ENCODE assay signal across 8 cellular contexts in the genomic region with DNA sequence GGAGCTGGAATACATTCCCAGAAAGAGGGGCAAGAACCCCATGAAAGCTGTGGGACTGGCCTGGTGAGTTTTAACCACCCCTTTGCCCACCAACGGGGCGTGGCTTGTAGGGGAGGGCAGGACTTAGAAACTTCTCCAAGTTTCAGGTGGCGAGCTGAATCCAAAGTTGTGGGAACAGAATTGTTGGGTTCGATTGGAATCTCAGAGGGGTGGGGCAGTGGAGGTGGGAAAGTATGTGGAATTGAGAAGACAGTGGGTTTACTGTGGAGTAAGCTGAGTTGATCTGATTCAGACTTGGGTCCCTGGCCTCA. TPM values are rescaled to one million over a fixed set of nuclear protein-coding genes. Genes with fewer than 3 reads are reported as not detected.
A peak's percentile ranks its signal among the peaks of the same experiment; 100 is the strongest.
DNase-seq lines count a peak whose midpoint lies in the region; ATAC-seq, FAIRE-seq and TF ChIP-seq lines count a peak whose summit lies in the region.

No MANE protein-coding gene starts in this region.

- TF ChIP-seq EP300 in HepG2 (IDR thresholded peaks at IDR 0.05; ENCODE audit: low read depth in 2 of 2, low read length in 2 of 2) (no peak), HepG2 (CRISPR knock-in tag; IDR thresholded peaks at IDR 0.05; ENCODE audit: borderline replicate concordance) (no peak)

- H3K4me1 ChIP-seq in adrenal gland (replicated peaks in 1 of 2) (peaks cover 12 to 31% of the 10 kb centered on the region in 2 donors), HepG2 (ENCODE audit: insufficient read depth, low read length) (peaks cover 45% of the 10 kb centered on the region), thyroid gland (peaks cover 32 to 46% of the 10 kb centered on the region in 2 donors)

- H4K20me1 ChIP-seq in HepG2 (ENCODE audit: insufficient read depth, low read length): no peaks in the 10 kb centered on the region; the same call in 1 of the 2 replicates

- H3K9ac ChIP-seq in HepG2 (ENCODE audit: insufficient read depth, low read depth, low read length): peak overlapping the region; percentile 84

- no peak for DNase-seq in activated CD8-positive, alpha-beta memory T cell treated with anti-CD3 and anti-CD28 coated beads, Interleukin-2, amount 10 ng/mL, durations not matched to agents 7 days and 5 days
- no peak for DNase-seq in activated CD8-positive, alpha-beta memory T cell treated with anti-CD3 and anti-CD28 coated beads, Interleukin-2, amount 50 U/mL, for 4 hours
- no peak for DNase-seq in adrenal gland
- no peak for DNase-seq in HepG2 (ENCODE audit: low spot score)
- DNase-seq in thyroid gland: peak; percentile 43 to 55
- no peak for DNase-seq in stimulated activated CD4-positive, alpha-beta T cell treated with anti-CD3 and anti-CD28 coated beads, Interleukin-2, amount 100 ng/mL, for 24 hours
- no peak for DNase-seq in UCSD-AML1 (lab: John Stamatoyannopoulos, UW; ENCODE audit: unreplicated experiment)

- in situ Hi-C loops in HepG2 (cut with HindIII; ENCODE audit: extremely low pct_ligation_motif_present, low pct_unique_long_range_greater_than_20kb): loop anchor here (5.0 to 10.0 kb wide), 2 partner anchors 193 to 376 kb away; no protein-coding TSS in a partner anchor

- no peak overlapping the region for H2AFZ ChIP-seq in HepG2 (ENCODE audit: low read length)

- TF ChIP-seq POLR2A in adrenal gland (IDR thresholded peaks at IDR 0.05) (no peak), HepG2 (IDR thresholded peaks at IDR 0.05; ENCODE audit: insufficient read depth in 1 of 2, low read depth in 2 of 2, low read length in 2 of 2) (no peak), thyroid gland (IDR thresholded peaks at IDR 0.05) (no peak)

- no peak for FAIRE-seq in HepG2 (lab: Jason Lieb, UNC)

- H3K9me3 ChIP-seq in adrenal gland (replicated peaks in 1 of 3) (no peaks in the 10 kb centered on the region), HepG2 (ENCODE audit: low read length) (no peaks in the 10 kb centered on the region), thyroid gland (no peaks in the 10 kb centered on the region)

- H3K4me2 ChIP-seq in HepG2 (ENCODE audit: low read depth, low read length): peak overlapping the region; percentile 99

- H3K27ac Mint-ChIP-seq in activated CD8-positive, alpha-beta memory T cell treated with anti-CD3 and anti-CD28 coated beads, Interleukin-2, amount 10 ng/mL, durations not matched to agents 7 days and 5 days: peak overlapping the region; percentile 53

- H3K27me3 Mint-ChIP-seq in activated CD8-positive, alpha-beta memory T cell treated with anti-CD3 and anti-CD28 coated beads, Interleukin-2, amount 10 ng/mL, durations not matched to agents 7 days and 5 days: no peaks in the 10 kb centered on the region

- H3K36me3 ChIP-seq in adrenal gland (replicated peaks in 1 of 2) (peaks cover 0 to 46% of the 10 kb centered on the region in 2 donors), HepG2 (replicated peaks in 1 of 2; ENCODE audit: control insufficient read depth in 1 of 2, insufficient read depth in 2 of 2, low read length in 2 of 2) (peaks cover 24 to 43% of the 10 kb centered on the region in 2 experiments), thyroid gland (peaks cover 32 to 40% of the 10 kb centered on the region in 2 donors)

- TF ChIP-seq RAD21 in HepG2 (CRISPR knock-in tag; IDR thresholded peaks at IDR 0.05): no peak

- intact Hi-C loops in adrenal gland (cut with DNase I) (no loop called here), HepG2 (cut with micrococcal nuclease; ENCODE audit: unreplicated experiment) (loop anchor here (5.0 kb wide), 2 partner anchors 54 to 84 kb away; a partner anchor contains a TSS), thyroid gland (cut with DNase I) (loop anchor here (5.0 kb wide), 1 partner anchor 131 kb away; no protein-coding TSS in a partner anchor)

- BruUV-seq in HepG2 (replicated peaks; lab: Mats Ljungman, UMichigan): no TSS peak

- H3K4me1 Mint-ChIP-seq in activated CD8-positive, alpha-beta memory T cell treated with anti-CD3 and anti-CD28 coated beads, Interleukin-2, amount 10 ng/mL, durations not matched to agents 7 days and 5 days: peaks cover 39% of the 10 kb centered on the region

- 25 to 56% (median 45%) methylated on average over 4 of the region's 4 CpGs for WGBS in adrenal gland, 4 donors
- 33% methylated on average over 4 of the region's 4 CpGs for WGBS in HepG2 (ENCODE audit: low lambda C conversion rate)
- WGBS in thyroid gland, 2 donors: 44 to 52% methylated on average over 4 of the region's 4 CpGs

- H3K4me3 ChIP-seq in adrenal gland: peak overlapping the region in 2 of 4 donors; percentile 64 to 95
- peak overlapping the region; percentile 78 to 96 (median 91) for H3K4me3 ChIP-seq in HepG2 (replicated peaks in 1 of 3; ENCODE audit: insufficient read depth in 1 of 3, low read depth in 2 of 3, low read length in 3 of 3)
- H3K4me3 ChIP-seq in thyroid gland (replicated peaks in 1 of 3): peak overlapping the region in 1 of 3 donors; percentile 88

- H3K27ac ChIP-seq in adrenal gland (peak overlapping the region in 3 of 5 donors; percentile 16 to 72 (median 36)), HepG2 (ENCODE audit: extremely low read length, insufficient read depth, low read length) (no peak overlapping the region), thyroid gland (peak overlapping the region; percentile 55 to 84 (median 83))

- ATAC-seq in activated CD8-positive, alpha-beta memory T cell treated with anti-CD3 and anti-CD28 coated beads, Interleukin-2, amount 10 ng/mL, durations not matched to agents 7 days and 5 days: no peak
- ATAC-seq in HepG2 (no peak), HG02763 (IDR thresholded peaks at IDR 0.05; ENCODE audit: unreplicated experiment) (no peak)

- H3K9me3 Mint-ChIP-seq in activated CD8-positive, alpha-beta memory T cell treated with anti-CD3 and anti-CD28 coated beads, Interleukin-2, amount 10 ng/mL, durations not matched to agents 7 days and 5 days (ENCODE audit: low read depth): no peaks in the 10 kb centered on the region

- CTCF ChIA-PET in activated CD8-positive, alpha-beta memory T cell treated with anti-CD3 and anti-CD28 coated beads, Interleukin-2, amount 10 ng/mL, durations not matched to agents 7 days and 5 days (lab: Charles Lee): interaction anchor here (1.0 to 8.1 kb wide), 15 partner anchors 9 to 133 kb away, joined by 3 to 243 read pairs (median 5); a partner anchor contains a TSS
- CTCF ChIA-PET in HepG2 (lab: Yijun Ruan, JAX; ENCODE audit: low intra/inter-chr PET ratio, low total read pairs): interaction anchor here (1.2 to 2.0 kb wide), 2 partner anchors 22 to 195 kb away, joined by 4 to 13 read pairs; a partner anchor contains a TSS

- peak overlapping the region; percentile 82 for H3K4me3 Mint-ChIP-seq in activated CD8-positive, alpha-beta memory T cell treated with anti-CD3 and anti-CD28 coated beads, Interleukin-2, amount 10 ng/mL, durations not matched to agents 7 days and 5 days

- no peak for TF ChIP-seq CTCF in adrenal gland (IDR thresholded peaks at IDR 0.05)
- no peak for TF ChIP-seq CTCF in HepG2 (CRISPR knock-in tag; IDR thresholded peaks at IDR 0.05)
- TF ChIP-seq CTCF in thyroid gland (IDR thresholded peaks at IDR 0.05): no peak

- POLR2A ChIA-PET in HepG2 (lab: Yijun Ruan, JAX): interaction anchor here (0.5 to 7.5 kb wide), 7 partner anchors 12 to 175 kb away, joined by 3 to 121 read pairs (median 16); a partner anchor contains a TSS

- H3K27me3 ChIP-seq in adrenal gland (no peaks in the 10 kb centered on the region), HepG2 (ENCODE audit: control insufficient read depth in 1 of 2, insufficient read depth in 2 of 2, low read length in 2 of 2) (no peaks in the 10 kb centered on the region; a peak in 1 of 5 replicates), thyroid gland (no peaks in the 10 kb centered on the region)

- peaks cover 17% of the 10 kb centered on the region for H3K36me3 Mint-ChIP-seq in activated CD8-positive, alpha-beta memory T cell treated with anti-CD3 and anti-CD28 coated beads, Interleukin-2, amount 10 ng/mL, durations not matched to agents 7 days and 5 days

- peaks cover 21% of the 10 kb centered on the region for H3K79me2 ChIP-seq in HepG2 (ENCODE audit: insufficient read depth, low read length)

RNA-seq across cellular contexts. Expression of a gene that starts 1.1 kb away (rescaled TPM):
- 10 to 100 TPM; 37.6 to 40.7 TPM for total RNA-seq in activated CD8-positive, alpha-beta memory T cell treated with anti-CD3 and anti-CD28 coated beads, Interleukin-2, amount 10 ng/mL, durations not matched to agents 7 days and 5 days
- total RNA-seq in adrenal gland (100 to 1,000 TPM in 3 of 8 donors, 10 to 100 TPM in 5; 48.8 to 118 (median 87.4) TPM), HepG2 (2016; rRNA removed; fragmentation: Illumina TruSeq; extraction: Trizol) (50.0 and 55.9 TPM in 2 replicates), thyroid gland (100 to 1,000 TPM in 1 of 4 donors, 10 to 100 TPM in 3; 57.0 to 110 (median 81.8) TPM)
- polyA plus RNA-seq in adrenal gland (100 to 1,000 TPM in 2 of 3 donors, 10 to 100 TPM in 1; 56.9 to 181 (median 139) TPM), HepG2 (2011; rRNA removed) (78.0 and 80.4 TPM in 2 replicates)
- 21.6 and 27.3 TPM in 2 replicates for total RNA-seq in HepG2 (2016; cell fraction: cytosol; rRNA removed; fragmentation: Illumina TruSeq; extraction: Trizol; ENCODE audit: low read depth)
- total RNA-seq in HepG2 (2016; cell fraction: insoluble cytoplasmic fraction; rRNA removed; fragmentation: Illumina TruSeq; extraction: Trizol): 48.3 and 59.8 TPM in 2 replicates
- 30.6 and 30.7 TPM in 2 replicates for total RNA-seq in HepG2 (2016; cell fraction: membrane; rRNA removed; fragmentation: Illumina TruSeq; extraction: Trizol)
- total RNA-seq in HepG2 (2016; cell fraction: nucleus; rRNA removed; fragmentation: Illumina TruSeq; extraction: Trizol): 34.2 and 39.5 TPM in 2 replicates
- polyA plus RNA-seq in HepG2 (2011; cell fraction: cytosol; rRNA removed): 48.4 and 76.6 TPM in 2 replicates
- 76.3 and 77.5 TPM in 2 replicates for polyA plus RNA-seq in HepG2 (2011; cell fraction: nucleus; rRNA removed)
- 59.5 and 60.9 TPM in 2 replicates for polyA plus RNA-seq in HepG2 (2012)
- polyA plus RNA-seq in HepG2 (2016; cell fraction: cytosol; fragmentation: Illumina TruSeq; extraction: Trizol; ENCODE audit: low read depth): 24.9 and 29.3 TPM in 2 replicates
- 58.0 and 59.1 TPM in 2 replicates for polyA plus RNA-seq in HepG2 (2016; cell fraction: insoluble cytoplasmic fraction; fragmentation: Illumina TruSeq; extraction: Trizol; ENCODE audit: low read depth)
- 31.6 and 35.4 TPM in 2 replicates for polyA plus RNA-seq in HepG2 (2016; cell fraction: membrane; fragmentation: Illumina TruSeq; extraction: Trizol; ENCODE audit: low read depth)
- 73.5 and 80.9 TPM in 2 replicates for polyA plus RNA-seq in HepG2 (2016; cell fraction: nucleus; fragmentation: Illumina TruSeq; extraction: Trizol; ENCODE audit: insufficient read depth, low read depth)
- polyA minus RNA-seq in HepG2 (2011; rRNA and poly(A)+ RNA removed; ENCODE audit: low replicate concordance): 33.3 and 44.2 TPM in 2 replicates
- 15.5 and 20.7 TPM in 2 replicates for polyA minus RNA-seq in HepG2 (2011; cell fraction: cytosol; rRNA and poly(A)+ RNA removed)
- polyA minus RNA-seq in HepG2 (2011; cell fraction: nucleus; rRNA and poly(A)+ RNA removed): 9.7 and 10.9 TPM in 2 replicates

RNA-seq across cellular contexts. Expression of a gene that starts 1.5 kb away (rescaled TPM):
- total RNA-seq in activated CD8-positive, alpha-beta memory T cell treated with anti-CD3 and anti-CD28 coated beads, Interleukin-2, amount 10 ng/mL, durations not matched to agents 7 days and 5 days: 10 to 100 TPM; 49.5 to 61.4 TPM
- 100 to 1,000 TPM in 5 of 8 donors, 10 to 100 TPM in 3; 84.9 to 314 (median 110) TPM for total RNA-seq in adrenal gland
- polyA plus RNA-seq in adrenal gland: 100 to 1,000 TPM in 1 of 3 donors, 10 to 100 TPM in 2; 54.8 to 129 (median 89.0) TPM
- 186 and 241 TPM in 2 replicates for total RNA-seq in HepG2 (2016; rRNA removed; fragmentation: Illumina TruSeq; extraction: Trizol)
- total RNA-seq in HepG2 (2016; cell fraction: cytosol; rRNA removed; fragmentation: Illumina TruSeq; extraction: Trizol; ENCODE audit: low read depth): 26.6 and 29.2 TPM in 2 replicates
- 202 and 247 TPM in 2 replicates for total RNA-seq in HepG2 (2016; cell fraction: insoluble cytoplasmic fraction; rRNA removed; fragmentation: Illumina TruSeq; extraction: Trizol)
- 56.8 and 59.3 TPM in 2 replicates for total RNA-seq in HepG2 (2016; cell fraction: membrane; rRNA removed; fragmentation: Illumina TruSeq; extraction: Trizol)
- total RNA-seq in HepG2 (2016; cell fraction: nucleus; rRNA removed; fragmentation: Illumina TruSeq; extraction: Trizol): 85.4 and 91.7 TPM in 2 replicates
- polyA plus RNA-seq in HepG2 (2011; rRNA removed): 110 and 119 TPM in 2 replicates
- 138 and 202 TPM in 2 replicates for polyA plus RNA-seq in HepG2 (2011; cell fraction: cytosol; rRNA removed)
- 161 and 181 TPM in 2 replicates for polyA plus RNA-seq in HepG2 (2011; cell fraction: nucleus; rRNA removed)
- polyA plus RNA-seq in HepG2 (2012): 99.2 and 104 TPM in 2 replicates
- polyA plus RNA-seq in HepG2 (2016; cell fraction: cytosol; fragmentation: Illumina TruSeq; extraction: Trizol; ENCODE audit: low read depth): 13.9 and 16.0 TPM in 2 replicates
- 224 and 231 TPM in 2 replicates for polyA plus RNA-seq in HepG2 (2016; cell fraction: insoluble cytoplasmic fraction; fragmentation: Illumina TruSeq; extraction: Trizol; ENCODE audit: low read depth)
- polyA plus RNA-seq in HepG2 (2016; cell fraction: membrane; fragmentation: Illumina TruSeq; extraction: Trizol; ENCODE audit: low read depth): 30.9 and 33.2 TPM in 2 replicates
- 127 and 131 TPM in 2 replicates for polyA plus RNA-seq in HepG2 (2016; cell fraction: nucleus; fragmentation: Illumina TruSeq; extraction: Trizol; ENCODE audit: insufficient read depth, low read depth)
- polyA minus RNA-seq in HepG2 (2011; rRNA and poly(A)+ RNA removed; ENCODE audit: low replicate concordance): 41.5 and 143 TPM in 2 replicates
- polyA minus RNA-seq in HepG2 (2011; cell fraction: cytosol; rRNA and poly(A)+ RNA removed): 58.2 and 63.3 TPM in 2 replicates
- polyA minus RNA-seq in HepG2 (2011; cell fraction: nucleus; rRNA and poly(A)+ RNA removed): 39.9 and 43.6 TPM in 2 replicates
- total RNA-seq in thyroid gland: 100 to 1,000 TPM in 3 of 4 donors, 10 to 100 TPM in 1; 86.9 to 175 (median 121) TPM

RNA-seq across cellular contexts. Expression of a gene that starts 10.6 kb away (rescaled TPM):
- under 1 TPM; 0.73 to 0.82 TPM for total RNA-seq in activated CD8-positive, alpha-beta memory T cell treated with anti-CD3 and anti-CD28 coated beads, Interleukin-2, amount 10 ng/mL, durations not matched to agents 7 days and 5 days
- total RNA-seq in adrenal gland (10 to 100 TPM in 1 of 8 donors, 1 to 10 TPM in 7; 2.6 to 15.3 (median 4.1) TPM), HepG2 (2016; rRNA removed; fragmentation: Illumina TruSeq; extraction: Trizol) (0.09 TPM in 1 of 2 replicates, not detected in the other), thyroid gland (1 to 10 TPM in 2 of 4 donors, under 1 TPM in 2; 0.63 to 2.1 (median 1.4) TPM)
- polyA plus RNA-seq in adrenal gland (1 to 10 TPM in 2 of 3 donors, under 1 TPM in 1; 0.11 to 4.0 (median 2.1) TPM), HepG2 (2011; rRNA removed) (0.05 and 0.09 TPM in 2 replicates)
- total RNA-seq in HepG2 (2016; cell fraction: cytosol; rRNA removed; fragmentation: Illumina TruSeq; extraction: Trizol; ENCODE audit: low read depth): not detected in 2 replicates
- total RNA-seq in HepG2 (2016; cell fraction: insoluble cytoplasmic fraction; rRNA removed; fragmentation: Illumina TruSeq; extraction: Trizol): 0.15 TPM in 1 of 2 replicates, not detected in the other
- 0.17 TPM in 1 of 2 replicates, not detected in the other for total RNA-seq in HepG2 (2016; cell fraction: membrane; rRNA removed; fragmentation: Illumina TruSeq; extraction: Trizol)
- 0.25 and 0.38 TPM in 2 replicates for total RNA-seq in HepG2 (2016; cell fraction: nucleus; rRNA removed; fragmentation: Illumina TruSeq; extraction: Trizol)
- polyA plus RNA-seq in HepG2 (2011; cell fraction: cytosol; rRNA removed): 0.05 and 0.12 TPM in 2 replicates
- 0.45 and 0.68 TPM in 2 replicates for polyA plus RNA-seq in HepG2 (2011; cell fraction: nucleus; rRNA removed)
- 0.09 and 0.11 TPM in 2 replicates for polyA plus RNA-seq in HepG2 (2012)
- polyA plus RNA-seq in HepG2 (2016; cell fraction: cytosol; fragmentation: Illumina TruSeq; extraction: Trizol; ENCODE audit: low read depth): 0.08 and 0.22 TPM in 2 replicates
- polyA plus RNA-seq in HepG2 (2016; cell fraction: insoluble cytoplasmic fraction; fragmentation: Illumina TruSeq; extraction: Trizol; ENCODE audit: low read depth): 0.16 TPM in 1 of 2 replicates, not detected in the other
- 0.22 and 0.27 TPM in 2 replicates for polyA plus RNA-seq in HepG2 (2016; cell fraction: membrane; fragmentation: Illumina TruSeq; extraction: Trizol; ENCODE audit: low read depth)
- polyA plus RNA-seq in HepG2 (2016; cell fraction: nucleus; fragmentation: Illumina TruSeq; extraction: Trizol; ENCODE audit: insufficient read depth, low read depth): not detected in 2 replicates
- polyA minus RNA-seq in HepG2 (2011; rRNA and poly(A)+ RNA removed; ENCODE audit: low replicate concordance): 0.12 and 1.2 TPM in 2 replicates
- polyA minus RNA-seq in HepG2 (2011; cell fraction: cytosol; rRNA and poly(A)+ RNA removed): not detected in 2 replicates
- polyA minus RNA-seq in HepG2 (2011; cell fraction: nucleus; rRNA and poly(A)+ RNA removed): 1.2 and 1.5 TPM in 2 replicates

RNA-seq across cellular contexts. Expression of a gene that starts 20.9 kb away (rescaled TPM):
- 10 to 100 TPM; 51.5 to 72.4 TPM for total RNA-seq in activated CD8-positive, alpha-beta memory T cell treated with anti-CD3 and anti-CD28 coated beads, Interleukin-2, amount 10 ng/mL, durations not matched to agents 7 days and 5 days
- 100 to 1,000 TPM; 185 to 293 (median 214) TPM for total RNA-seq in adrenal gland
- 100 to 1,000 TPM in 1 of 3 donors, 10 to 100 TPM in 2; 25.7 to 201 (median 63.8) TPM for polyA plus RNA-seq in adrenal gland
- 69.7 and 139 TPM in 2 replicates for total RNA-seq in HepG2 (2016; rRNA removed; fragmentation: Illumina TruSeq; extraction: Trizol)
- total RNA-seq in HepG2 (2016; cell fraction: cytosol; rRNA removed; fragmentation: Illumina TruSeq; extraction: Trizol; ENCODE audit: low read depth): 37.2 and 38.6 TPM in 2 replicates
- 57.8 and 142 TPM in 2 replicates for total RNA-seq in HepG2 (2016; cell fraction: insoluble cytoplasmic fraction; rRNA removed; fragmentation: Illumina TruSeq; extraction: Trizol)
- total RNA-seq in HepG2 (2016; cell fraction: membrane; rRNA removed; fragmentation: Illumina TruSeq; extraction: Trizol): 88.3 and 90.4 TPM in 2 replicates
- 108 and 128 TPM in 2 replicates for total RNA-seq in HepG2 (2016; cell fraction: nucleus; rRNA removed; fragmentation: Illumina TruSeq; extraction: Trizol)
- 127 and 181 TPM in 2 replicates for polyA plus RNA-seq in HepG2 (2011; rRNA removed)
- polyA plus RNA-seq in HepG2 (2011; cell fraction: cytosol; rRNA removed): 146 and 187 TPM in 2 replicates
- 207 and 243 TPM in 2 replicates for polyA plus RNA-seq in HepG2 (2011; cell fraction: nucleus; rRNA removed)
- 254 and 390 TPM in 2 replicates for polyA plus RNA-seq in HepG2 (2012)
- 33.9 and 35.7 TPM in 2 replicates for polyA plus RNA-seq in HepG2 (2016; cell fraction: cytosol; fragmentation: Illumina TruSeq; extraction: Trizol; ENCODE audit: low read depth)
- 56.2 and 61.3 TPM in 2 replicates for polyA plus RNA-seq in HepG2 (2016; cell fraction: insoluble cytoplasmic fraction; fragmentation: Illumina TruSeq; extraction: Trizol; ENCODE audit: low read depth)
- 62.1 and 66.4 TPM in 2 replicates for polyA plus RNA-seq in HepG2 (2016; cell fraction: membrane; fragmentation: Illumina TruSeq; extraction: Trizol; ENCODE audit: low read depth)
- polyA plus RNA-seq in HepG2 (2016; cell fraction: nucleus; fragmentation: Illumina TruSeq; extraction: Trizol; ENCODE audit: insufficient read depth, low read depth): 152 and 156 TPM in 2 replicates
- 19.4 and 315 TPM in 2 replicates for polyA minus RNA-seq in HepG2 (2011; rRNA and poly(A)+ RNA removed; ENCODE audit: low replicate concordance)
- 88.2 and 133 TPM in 2 replicates for polyA minus RNA-seq in HepG2 (2011; cell fraction: cytosol; rRNA and poly(A)+ RNA removed)
- 37.2 and 64.6 TPM in 2 replicates for polyA minus RNA-seq in HepG2 (2011; cell fraction: nucleus; rRNA and poly(A)+ RNA removed)
- 100 to 1,000 TPM; 272 to 341 (median 287) TPM for total RNA-seq in thyroid gland

RNA-seq across cellular contexts. Expression of a gene that starts 54.5 kb away (rescaled TPM):
- total RNA-seq in activated CD8-positive, alpha-beta memory T cell treated with anti-CD3 and anti-CD28 coated beads, Interleukin-2, amount 10 ng/mL, durations not matched to agents 7 days and 5 days: 100 to 1,000 TPM; 742 to 839 TPM
- total RNA-seq in adrenal gland (100 to 1,000 TPM; 122 to 254 (median 193) TPM), HepG2 (2016; rRNA removed; fragmentation: Illumina TruSeq; extraction: Trizol) (168 and 201 TPM in 2 replicates), thyroid gland (100 to 1,000 TPM; 157 to 219 (median 170) TPM)
- polyA plus RNA-seq in adrenal gland (100 to 1,000 TPM in 2 of 3 donors, 10 to 100 TPM in 1; 93.5 to 284 (median 118) TPM), HepG2 (2011; rRNA removed) (257 and 303 TPM in 2 replicates)
- 312 and 330 TPM in 2 replicates for total RNA-seq in HepG2 (2016; cell fraction: cytosol; rRNA removed; fragmentation: Illumina TruSeq; extraction: Trizol; ENCODE audit: low read depth)
- total RNA-seq in HepG2 (2016; cell fraction: insoluble cytoplasmic fraction; rRNA removed; fragmentation: Illumina TruSeq; extraction: Trizol): 163 and 189 TPM in 2 replicates
- 389 and 391 TPM in 2 replicates for total RNA-seq in HepG2 (2016; cell fraction: membrane; rRNA removed; fragmentation: Illumina TruSeq; extraction: Trizol)
- total RNA-seq in HepG2 (2016; cell fraction: nucleus; rRNA removed; fragmentation: Illumina TruSeq; extraction: Trizol): 103 and 109 TPM in 2 replicates
- 184 and 199 TPM in 2 replicates for polyA plus RNA-seq in HepG2 (2011; cell fraction: cytosol; rRNA removed)
- polyA plus RNA-seq in HepG2 (2011; cell fraction: nucleus; rRNA removed): 103 and 125 TPM in 2 replicates
- polyA plus RNA-seq in HepG2 (2012): 165 and 176 TPM in 2 replicates
- polyA plus RNA-seq in HepG2 (2016; cell fraction: cytosol; fragmentation: Illumina TruSeq; extraction: Trizol; ENCODE audit: low read depth): 614 and 653 TPM in 2 replicates
- 342 and 343 TPM in 2 replicates for polyA plus RNA-seq in HepG2 (2016; cell fraction: insoluble cytoplasmic fraction; fragmentation: Illumina TruSeq; extraction: Trizol; ENCODE audit: low read depth)
- polyA plus RNA-seq in HepG2 (2016; cell fraction: membrane; fragmentation: Illumina TruSeq; extraction: Trizol; ENCODE audit: low read depth): 586 and 613 TPM in 2 replicates
- polyA plus RNA-seq in HepG2 (2016; cell fraction: nucleus; fragmentation: Illumina TruSeq; extraction: Trizol; ENCODE audit: insufficient read depth, low read depth): 218 and 223 TPM in 2 replicates
- 153 and 196 TPM in 2 replicates for polyA minus RNA-seq in HepG2 (2011; rRNA and poly(A)+ RNA removed; ENCODE audit: low replicate concordance)
- 74.9 and 88.0 TPM in 2 replicates for polyA minus RNA-seq in HepG2 (2011; cell fraction: cytosol; rRNA and poly(A)+ RNA removed)
- 166 and 173 TPM in 2 replicates for polyA minus RNA-seq in HepG2 (2011; cell fraction: nucleus; rRNA and poly(A)+ RNA removed)

Comparison
In these comparisons a context has a peak if more than half of its experiments do, and no peak if none do; other contexts are left out.
1. DNase-seq: peak in thyroid gland (2 of 2); none in activated CD8-positive, alpha-beta memory T cell treated with anti-CD3 and anti-CD28 coated beads, Interleukin-2, amount 10 ng/mL, durations not matched to agents 7 days and 5 days (single experiment), activated CD8-positive, alpha-beta memory T cell treated with anti-CD3 and anti-CD28 coated beads, Interleukin-2, amount 50 U/mL, for 4 hours (single experiment), adrenal gland (0 of 7), HepG2 (single experiment), stimulated activated CD4-positive, alpha-beta T cell treated with anti-CD3 and anti-CD28 coated beads, Interleukin-2, amount 100 ng/mL, for 24 hours (0 of 2) and UCSD-AML1 (single experiment).
2. intact Hi-C loops: an anchor here in HepG2 (5.0 kb wide) and thyroid gland (5.0 kb wide); none called in adrenal gland.